In genomic region chr1:158283965-158284364, GRCh38 we compare ENCODE assay signal across 14 cellular contexts. TPM values are rescaled to one million over a fixed set of nuclear protein-coding genes. Genes with fewer than 3 reads are reported as not detected.
DNase-seq lines count a peak whose midpoint lies in the region; ATAC-seq and TF ChIP-seq lines count a peak whose summit lies in the region.
"Had no signal": no experiment of that assay in that cellular context is flagged by ENCODE, and none has a peak within 500 bp of the region (broad histone marks: within the 10 kb centered on the region; RNA-seq: fewer than 3 reads in every experiment).

No MANE protein-coding gene starts in this region.

- intact Hi-C loops in tibial artery (cut with DNase I; ENCODE audit: low total_unique reads) = no loop called here
- intact Hi-C loops in Calu3 (cut with micrococcal nuclease; ENCODE audit: unreplicated experiment) = loop anchor here (10.0 kb wide), 1 partner anchor 79 kb away; no protein-coding TSS in a partner anchor

- H2AFZ ChIP-seq in OCI-LY3 (ENCODE audit: low read depth, low read length) = no peak overlapping the region

- H3K36me3 Mint-ChIP-seq in Calu3 (ENCODE audit: insufficient read depth, unreplicated experiment) = no peaks in the 10 kb centered on the region
- H3K36me3 Mint-ChIP-seq in type B pancreatic cell = no peaks in the 10 kb centered on the region

- peak overlapping the region; percentile 62; the same call in 1 of the 2 replicates for H3K9ac ChIP-seq in OCI-LY3 (ENCODE audit: low read length)

- H4K20me1 ChIP-seq in OCI-LY3 (ENCODE audit: insufficient read depth, low read length) = no peaks in the 10 kb centered on the region

- H3K27ac ChIP-seq in OCI-LY3 (ENCODE audit: low read length) (peak overlapping the region; percentile 94), tibial artery (no peak overlapping the region)
- H3K27ac ChIP-seq: C4-2B had no signal

- peak overlapping the region; percentile 92 for H3K4me2 ChIP-seq in OCI-LY3 (ENCODE audit: low read length)

- H3K27me3 Mint-ChIP-seq in Calu3 (ENCODE audit: unreplicated experiment) (no peaks in the 10 kb centered on the region), type B pancreatic cell (peaks cover 10% of the 10 kb centered on the region)

- H3K27me3 ChIP-seq in OCI-LY3 (ENCODE audit: low read depth, low read length) (no peaks in the 10 kb centered on the region), tibial artery (no peaks in the 10 kb centered on the region)

- H3K4me1 ChIP-seq in OCI-LY3 (ENCODE audit: low read length) (peaks cover 59% of the 10 kb centered on the region), tibial artery (no peaks in the 10 kb centered on the region)

- no peak overlapping the region for H3K4me3 ChIP-seq in OCI-LY3 (ENCODE audit: low read length)
- no peak overlapping the region for H3K4me3 ChIP-seq in tibial artery

- no peak for TF ChIP-seq CTCF in OCI-LY3 (IDR thresholded peaks at IDR 0.05; ENCODE audit: low read depth, low read length)
- TF ChIP-seq CTCF in tibial artery (IDR thresholded peaks at IDR 0.05) = no peak
- no peak for TF ChIP-seq CTCF in Calu3 (IDR thresholded peaks at IDR 0.05; ENCODE audit: unreplicated experiment)
- no peak for TF ChIP-seq CTCF in type B pancreatic cell (conservative IDR thresholded peaks at IDR 0.05)

- DNase-seq in CD1c-positive myeloid dendritic cell (ENCODE audit: extremely low spot score) (peak; percentile 85), tibial artery (no peak), Calu3 (no peak), type B pancreatic cell (ENCODE audit: extremely low spot score, unreplicated experiment) (no peak)
- no peak for DNase-seq in stimulated activated CD4-positive, alpha-beta T cell treated with anti-CD3 and anti-CD28 coated beads, Interleukin-1b, Interleukin-23, amount 100 ng/mL, for 48 hours
- DNase-seq: activated naive CD4-positive, alpha-beta T cell; GOT3; NCI-H146; stimulated activated CD4-positive, alpha-beta T cell treated with anti-CD3 and anti-CD28 coated beads, Interleukin-15, amount 100 ng/mL, for 24 hours had no signal

- BruUV-seq in Calu3 (replicated peaks; lab: Mats Ljungman, UMichigan) = no TSS peak

- H3K4me1 Mint-ChIP-seq in Calu3 (ENCODE audit: low read depth, unreplicated experiment) (peaks cover 8% of the 10 kb centered on the region), type B pancreatic cell (ENCODE audit: unreplicated experiment) (no peaks in the 10 kb centered on the region)

- 0 out of 2 replicates have a peak, but pooled peaks cover 5% of the 10 kb centered on the region for H3K9me3 ChIP-seq in OCI-LY3 (ENCODE audit: insufficient read depth, low read length)
- H3K9me3 ChIP-seq in tibial artery = peaks cover 5 to 11% (median 10%) of the 10 kb centered on the region in 3 donors

- H3K79me2 ChIP-seq in OCI-LY3 (ENCODE audit: low read length) = no peaks in the 10 kb centered on the region

- H3K9me3 Mint-ChIP-seq in Calu3 (ENCODE audit: low read depth, unreplicated experiment) (peaks cover 2% of the 10 kb centered on the region), type B pancreatic cell (no peaks in the 10 kb centered on the region)

- H3K4me3 Mint-ChIP-seq in Calu3 (ENCODE audit: low read depth, unreplicated experiment) (no peak overlapping the region), type B pancreatic cell (no peak overlapping the region)

- H3K27ac Mint-ChIP-seq in Calu3 (ENCODE audit: unreplicated experiment) = no peak overlapping the region
- H3K27ac Mint-ChIP-seq in type B pancreatic cell = no peak overlapping the region

- CTCF ChIA-PET in Calu3 (lab: Charles Lee) = no interaction called here

- H3K36me3 ChIP-seq in OCI-LY3 (replicated peaks; ENCODE audit: low read depth, low read length) (peaks cover 3% of the 10 kb centered on the region), tibial artery (no peaks in the 10 kb centered on the region)

- ATAC-seq in GM19351 (IDR thresholded peaks at IDR 0.05; ENCODE audit: unreplicated experiment) (peak; percentile 51), HG03060 (IDR thresholded peaks at IDR 0.05; ENCODE audit: low read depth, unreplicated experiment) (peak; percentile 58)

RNA-seq across cellular contexts. Expression of gene CD1C, which starts 5.8 kb away (rescaled TPM):
- not detected in 2 replicates for total RNA-seq in Calu3 (2022)
- not detected in 2 replicates for total RNA-seq in type B pancreatic cell (ENCODE audit: low replicate concordance)

RNA-seq across cellular contexts. Expression of gene CD1A, which starts 29.7 kb away (rescaled TPM):
- total RNA-seq in Calu3 (2022) (not detected in 2 replicates), type B pancreatic cell (ENCODE audit: low replicate concordance) (not detected in 2 replicates)

RNA-seq across cellular contexts. Expression of gene CD1B, which starts 47.4 kb away (rescaled TPM):
- not detected in 2 replicates for total RNA-seq in Calu3 (2022)
- total RNA-seq in type B pancreatic cell (ENCODE audit: low replicate concordance) = not detected in 2 replicates
- total RNA-seq: T-helper 1 cell treated with Interleukin-12 subunit alpha and Interleukin-12 subunit beta and Interleukin-4 antibody, amounts not matched to agents 30 ng/mL and 1 ng/mL, for 36 hours had no signal
